In genomic region chr17:79531696-79532095, GRCh38 we compare ENCODE assay signal across 26 cellular contexts.
DNase-seq lines count a peak whose midpoint lies in the region; ATAC-seq and TF ChIP-seq lines count a peak whose summit lies in the region.
"Had no signal": no experiment of that assay in that cellular context is flagged by ENCODE, and none has a peak within 500 bp of the region (broad histone marks: within the 10 kb centered on the region; RNA-seq: fewer than 3 reads in every experiment).

No MANE protein-coding gene starts in this region.

- H3K36me3 Mint-ChIP-seq in activated CD4-positive, alpha-beta memory T cell treated with anti-CD3 and anti-CD28 coated beads for 36 hours: no peaks in the 10 kb centered on the region
- H3K36me3 Mint-ChIP-seq in activated CD4-positive, alpha-beta memory T cell treated with anti-CD3 and anti-CD28 coated beads, Interleukin-2, amount 10 ng/mL, durations not matched to agents 7 days and 5 days (ENCODE audit: low read depth): no peaks in the 10 kb centered on the region
- H3K36me3 Mint-ChIP-seq in activated CD4-positive, alpha-beta T cell treated with anti-CD3 and anti-CD28 coated beads, Interleukin-2, amount 10 ng/mL, durations not matched to agents 24 days and 14 days (ENCODE audit: low read depth): no peaks in the 10 kb centered on the region

- no peak for DNase-seq in activated CD4-positive, alpha-beta memory T cell treated with anti-CD3 and anti-CD28 coated beads for 36 hours
- DNase-seq in activated CD4-positive, alpha-beta memory T cell treated with anti-CD3 and anti-CD28 coated beads, Interleukin-2, amount 10 ng/mL, durations not matched to agents 7 days and 5 days: no peak
- DNase-seq in lower lobe of right lung (peak; percentile 30), retina (peak; percentile 8), DMS 273 (lab: John Stamatoyannopoulos, UW; ENCODE audit: unreplicated experiment) (no peak)
- DNase-seq in activated CD4-positive, alpha-beta T cell treated with anti-CD3 and anti-CD28 coated beads, Interleukin-2, amount 10 ng/mL, durations not matched to agents 24 days and 14 days: no peak
- DNase-seq: ACHN; CD4-positive, alpha-beta T cell; COR-L47; DMS 273 treated with DMSO at 0.1 percent for 48 hours; DMS79 treated with DMSO at 0.1 percent for 48 hours; HCEC 1CT; IMR-90; NCI-H1105; NCI-H1694; NCI-H2081; NCI-H2171; NCI-H524 treated with DMSO at 0.1 percent for 48 hours; NCI-H82; Peyer's patch had no signal

- intact Hi-C loops in activated CD4-positive, alpha-beta memory T cell treated with anti-CD3 and anti-CD28 coated beads for 36 hours (cut with micrococcal nuclease): no loop called here
- intact Hi-C loops in lower lobe of right lung (cut with DNase I): no loop called here
- intact Hi-C loops in activated CD4-positive, alpha-beta T cell treated with anti-CD3 and anti-CD28 coated beads, Interleukin-2, amount 10 ng/mL, durations not matched to agents 24 days and 14 days (cut with micrococcal nuclease): no loop called here

- ATAC-seq in lower lobe of right lung: no peak
- no peak for ATAC-seq in HG03039 (IDR thresholded peaks at IDR 0.05; ENCODE audit: unreplicated experiment)
- ATAC-seq: Right ventricle myocardium inferior had no signal

- TF ChIP-seq CTCF in lower lobe of right lung (IDR thresholded peaks at IDR 0.05): no peak

- CTCF ChIA-PET in activated CD4-positive, alpha-beta memory T cell treated with anti-CD3 and anti-CD28 coated beads for 36 hours (lab: Charles Lee): no interaction called here
- CTCF ChIA-PET in activated CD4-positive, alpha-beta memory T cell treated with anti-CD3 and anti-CD28 coated beads, Interleukin-2, amount 10 ng/mL, durations not matched to agents 7 days and 5 days (lab: Charles Lee): no interaction called here

- H3K4me3 ChIP-seq in lower lobe of right lung: no peak overlapping the region
- H3K4me3 ChIP-seq: BLaER1, Peyer's patch had no signal

- no peak overlapping the region for H3K4me3 Mint-ChIP-seq in activated CD4-positive, alpha-beta memory T cell treated with anti-CD3 and anti-CD28 coated beads for 36 hours
- no peak overlapping the region for H3K4me3 Mint-ChIP-seq in activated CD4-positive, alpha-beta memory T cell treated with anti-CD3 and anti-CD28 coated beads, Interleukin-2, amount 10 ng/mL, durations not matched to agents 7 days and 5 days
- no peak overlapping the region for H3K4me3 Mint-ChIP-seq in activated CD4-positive, alpha-beta T cell treated with anti-CD3 and anti-CD28 coated beads, Interleukin-2, amount 10 ng/mL, durations not matched to agents 24 days and 14 days
- H3K4me3 Mint-ChIP-seq: CD4-positive, alpha-beta T cell had no signal

- H3K27ac ChIP-seq in cingulate gyrus (ENCODE audit: low read depth, low read length): peak overlapping the region; percentile 75
- no peak overlapping the region for H3K27ac ChIP-seq in lower lobe of right lung
- H3K27ac ChIP-seq: 22Rv1, BLaER1, KMS-11, Peyer's patch had no signal

- no peaks in the 10 kb centered on the region for H3K4me1 Mint-ChIP-seq in activated CD4-positive, alpha-beta memory T cell treated with anti-CD3 and anti-CD28 coated beads for 36 hours (ENCODE audit: low read depth)
- no peaks in the 10 kb centered on the region for H3K4me1 Mint-ChIP-seq in activated CD4-positive, alpha-beta memory T cell treated with anti-CD3 and anti-CD28 coated beads, Interleukin-2, amount 10 ng/mL, durations not matched to agents 7 days and 5 days
- H3K4me1 Mint-ChIP-seq in activated CD4-positive, alpha-beta T cell treated with anti-CD3 and anti-CD28 coated beads, Interleukin-2, amount 10 ng/mL, durations not matched to agents 24 days and 14 days: no peaks in the 10 kb centered on the region

- no peaks in the 10 kb centered on the region for H3K36me3 ChIP-seq in lower lobe of right lung
- H3K36me3 ChIP-seq: BLaER1, Peyer's patch had no signal

- no peaks in the 10 kb centered on the region for H3K9me3 Mint-ChIP-seq in activated CD4-positive, alpha-beta memory T cell treated with anti-CD3 and anti-CD28 coated beads for 36 hours
- no peaks in the 10 kb centered on the region for H3K9me3 Mint-ChIP-seq in activated CD4-positive, alpha-beta memory T cell treated with anti-CD3 and anti-CD28 coated beads, Interleukin-2, amount 10 ng/mL, durations not matched to agents 7 days and 5 days
- H3K9me3 Mint-ChIP-seq in activated CD4-positive, alpha-beta T cell treated with anti-CD3 and anti-CD28 coated beads, Interleukin-2, amount 10 ng/mL, durations not matched to agents 24 days and 14 days: no peaks in the 10 kb centered on the region
- H3K9me3 Mint-ChIP-seq: CD4-positive, alpha-beta T cell had no signal

- H3K27me3 ChIP-seq in lower lobe of right lung (ENCODE audit: low read depth): peaks cover 32% of the 10 kb centered on the region
- H3K27me3 ChIP-seq: BLaER1, Peyer's patch had no signal

- peaks cover 17% of the 10 kb centered on the region for H3K27me3 Mint-ChIP-seq in activated CD4-positive, alpha-beta memory T cell treated with anti-CD3 and anti-CD28 coated beads for 36 hours
- peaks cover 3% of the 10 kb centered on the region for H3K27me3 Mint-ChIP-seq in activated CD4-positive, alpha-beta memory T cell treated with anti-CD3 and anti-CD28 coated beads, Interleukin-2, amount 10 ng/mL, durations not matched to agents 7 days and 5 days
- H3K27me3 Mint-ChIP-seq in activated CD4-positive, alpha-beta T cell treated with anti-CD3 and anti-CD28 coated beads, Interleukin-2, amount 10 ng/mL, durations not matched to agents 24 days and 14 days: peaks cover 2% of the 10 kb centered on the region

- no peaks in the 10 kb centered on the region for H3K9me3 ChIP-seq in lower lobe of right lung
- H3K9me3 ChIP-seq: Peyer's patch had no signal

- H3K4me1 ChIP-seq in lower lobe of right lung: no peaks in the 10 kb centered on the region
- H3K4me1 ChIP-seq: Peyer's patch had no signal

- H3K27ac Mint-ChIP-seq in activated CD4-positive, alpha-beta memory T cell treated with anti-CD3 and anti-CD28 coated beads for 36 hours: peak overlapping the region; percentile 18
- H3K27ac Mint-ChIP-seq in activated CD4-positive, alpha-beta memory T cell treated with anti-CD3 and anti-CD28 coated beads, Interleukin-2, amount 10 ng/mL, durations not matched to agents 7 days and 5 days: no peak overlapping the region
- H3K27ac Mint-ChIP-seq in activated CD4-positive, alpha-beta T cell treated with anti-CD3 and anti-CD28 coated beads, Interleukin-2, amount 10 ng/mL, durations not matched to agents 24 days and 14 days: no peak overlapping the region
- H3K27ac Mint-ChIP-seq: CD4-positive, alpha-beta T cell had no signal

- POLR2A ChIA-PET in activated CD4-positive, alpha-beta memory T cell treated with anti-CD3 and anti-CD28 coated beads for 36 hours (lab: Charles Lee): no interaction called here
- POLR2A ChIA-PET in activated CD4-positive, alpha-beta memory T cell treated with anti-CD3 and anti-CD28 coated beads, Interleukin-2, amount 10 ng/mL, durations not matched to agents 7 days and 5 days (lab: Charles Lee): no interaction called here

Comparison
In these comparisons a context has a peak if more than half of its experiments do, and no peak if none do; other contexts are left out.
1. DNase-seq: peak in lower lobe of right lung (single experiment) and retina (single experiment); none in activated CD4-positive, alpha-beta memory T cell treated with anti-CD3 and anti-CD28 coated beads for 36 hours (single experiment), activated CD4-positive, alpha-beta memory T cell treated with anti-CD3 and anti-CD28 coated beads, Interleukin-2, amount 10 ng/mL, durations not matched to agents 7 days and 5 days (single experiment), activated CD4-positive, alpha-beta T cell treated with anti-CD3 and anti-CD28 coated beads, Interleukin-2, amount 10 ng/mL, durations not matched to agents 24 days and 14 days (single experiment) and DMS 273 (single experiment).